In genomic region chr1:113058861-113059441, GRCh38 we compare ENCODE assay signal across 1 cellular context.
TF ChIP-seq lines count a peak whose summit lies in the region.

No MANE protein-coding gene starts in this region.

TF ChIP-seq in HepG2, 621 proteins besides CTCF, POLR2A, EP300 and RAD21 (continued from another document):
- TF ChIP-seq, protein P1, sequence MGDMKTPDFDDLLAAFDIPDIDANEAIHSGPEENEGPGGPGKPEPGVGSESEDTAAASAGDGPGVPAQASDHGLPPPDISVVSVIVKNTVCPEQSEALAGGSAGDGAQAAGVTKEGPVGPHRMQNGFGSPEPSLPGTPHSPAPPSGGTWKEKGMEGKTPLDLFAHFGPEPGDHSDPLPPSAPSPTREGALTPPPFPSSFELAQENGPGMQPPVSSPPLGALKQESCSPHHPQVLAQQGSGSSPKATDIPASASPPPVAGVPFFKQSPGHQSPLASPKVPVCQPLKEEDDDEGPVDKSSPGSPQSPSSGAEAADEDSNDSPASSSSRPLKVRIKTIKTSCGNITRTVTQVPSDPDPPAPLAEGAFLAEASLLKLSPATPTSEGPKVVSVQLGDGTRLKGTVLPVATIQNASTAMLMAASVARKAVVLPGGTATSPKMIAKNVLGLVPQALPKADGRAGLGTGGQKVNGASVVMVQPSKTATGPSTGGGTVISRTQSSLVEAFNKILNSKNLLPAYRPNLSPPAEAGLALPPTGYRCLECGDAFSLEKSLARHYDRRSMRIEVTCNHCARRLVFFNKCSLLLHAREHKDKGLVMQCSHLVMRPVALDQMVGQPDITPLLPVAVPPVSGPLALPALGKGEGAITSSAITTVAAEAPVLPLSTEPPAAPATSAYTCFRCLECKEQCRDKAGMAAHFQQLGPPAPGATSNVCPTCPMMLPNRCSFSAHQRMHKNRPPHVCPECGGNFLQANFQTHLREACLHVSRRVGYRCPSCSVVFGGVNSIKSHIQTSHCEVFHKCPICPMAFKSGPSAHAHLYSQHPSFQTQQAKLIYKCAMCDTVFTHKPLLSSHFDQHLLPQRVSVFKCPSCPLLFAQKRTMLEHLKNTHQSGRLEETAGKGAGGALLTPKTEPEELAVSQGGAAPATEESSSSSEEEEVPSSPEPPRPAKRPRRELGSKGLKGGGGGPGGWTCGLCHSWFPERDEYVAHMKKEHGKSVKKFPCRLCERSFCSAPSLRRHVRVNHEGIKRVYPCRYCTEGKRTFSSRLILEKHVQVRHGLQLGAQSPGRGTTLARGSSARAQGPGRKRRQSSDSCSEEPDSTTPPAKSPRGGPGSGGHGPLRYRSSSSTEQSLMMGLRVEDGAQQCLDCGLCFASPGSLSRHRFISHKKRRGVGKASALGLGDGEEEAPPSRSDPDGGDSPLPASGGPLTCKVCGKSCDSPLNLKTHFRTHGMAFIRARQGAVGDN (CRISPR knock-in tag; IDR thresholded peaks at IDR 0.05): peak; percentile 50
- TF ChIP-seq PHF21A (CRISPR knock-in tag; IDR thresholded peaks at IDR 0.05) (0 out of 2 replicates have a peak, but pooled peaks have one; percentile 41), LCORL (IDR thresholded peaks at IDR 0.05) (peak; percentile 81; the same call in 1 of the 2 replicates), LCORL (CRISPR knock-in tag; IDR thresholded peaks at IDR 0.05) (peak; percentile 64; the same call in 1 of the 2 replicates), ERF (CRISPR knock-in tag; IDR thresholded peaks at IDR 0.05) (peak; percentile 30; the same call in 1 of the 2 replicates), ZNF768 (CRISPR knock-in tag; IDR thresholded peaks at IDR 0.05) (no peak), KLF13 (CRISPR knock-in tag; IDR thresholded peaks at IDR 0.05) (no peak), MEIS1 (CRISPR knock-in tag; IDR thresholded peaks at IDR 0.05; ENCODE audit: borderline replicate concordance) (no peak), FOXP1 (IDR thresholded peaks at IDR 0.05) (no peak), FOXP1 (CRISPR knock-in tag; IDR thresholded peaks at IDR 0.05) (no peak), ETV5 (CRISPR knock-in tag; IDR thresholded peaks at IDR 0.05; ENCODE audit: borderline replicate concordance) (peak; percentile 41; the same call in 1 of the 2 replicates), IKZF5 (CRISPR knock-in tag; IDR thresholded peaks at IDR 0.05) (peak; percentile 19; the same call in 1 of the 2 replicates), SAP130 (CRISPR knock-in tag; IDR thresholded peaks at IDR 0.05; ENCODE audit: low read depth) (peak; percentile 61), ZNF660 (CRISPR knock-in tag; IDR thresholded peaks at IDR 0.05; ENCODE audit: borderline replicate concordance, low read depth) (no peak), ZBTB14 (CRISPR knock-in tag; IDR thresholded peaks at IDR 0.05) (no peak), REXO4 (CRISPR knock-in tag; IDR thresholded peaks at IDR 0.05; ENCODE audit: borderline replicate concordance) (no peak), ZBTB21 (CRISPR knock-in tag; IDR thresholded peaks at IDR 0.05) (no peak), ZNF496 (CRISPR knock-in tag; IDR thresholded peaks at IDR 0.05; ENCODE audit: insufficient replicate concordance) (no peak), JARID2 (CRISPR knock-in tag; IDR thresholded peaks at IDR 0.05; ENCODE audit: insufficient replicate concordance) (no peak), ZSCAN20 (CRISPR knock-in tag; IDR thresholded peaks at IDR 0.05; ENCODE audit: borderline replicate concordance) (no peak), GABPA (IDR thresholded peaks at IDR 0.05; ENCODE audit: low read depth, low read length) (no peak), GABPA (CRISPR knock-in tag; IDR thresholded peaks at IDR 0.05; ENCODE audit: low read depth) (peak; percentile 20; the same call in 1 of the 2 replicates), ZNF598 (CRISPR knock-in tag; IDR thresholded peaks at IDR 0.05; ENCODE audit: borderline replicate concordance) (no peak), PITX1 (CRISPR knock-in tag; IDR thresholded peaks at IDR 0.05) (0 out of 2 replicates have a peak, but pooled peaks have one; percentile 37), GLI4 (CRISPR knock-in tag; IDR thresholded peaks at IDR 0.05; ENCODE audit: borderline replicate concordance) (no peak), ATF3 (CRISPR knock-in tag; IDR thresholded peaks at IDR 0.05) (no peak), RARA (CRISPR knock-in tag; IDR thresholded peaks at IDR 0.05) (0 out of 2 replicates have a peak, but pooled peaks have one; percentile 27), SOX6 (IDR thresholded peaks at IDR 0.05) (no peak), SOX6 (CRISPR knock-in tag; IDR thresholded peaks at IDR 0.05) (no peak), SALL1 (CRISPR knock-in tag; IDR thresholded peaks at IDR 0.05) (peak; percentile 73), TEAD3 (CRISPR knock-in tag; optimal IDR thresholded peaks at IDR 0.05; ENCODE audit: borderline replicate concordance) (peak; percentile 34), ZMYM3 (CRISPR knock-in tag; IDR thresholded peaks at IDR 0.05) (peak; percentile 36; the same call in 1 of the 2 replicates), ZNF569 (CRISPR knock-in tag; IDR thresholded peaks at IDR 0.05; ENCODE audit: borderline replicate concordance) (no peak), ZMYM4 (CRISPR knock-in tag; IDR thresholded peaks at IDR 0.05) (0 out of 2 replicates have a peak, but pooled peaks have one; percentile 21)
- TF ChIP-seq, protein P2, sequence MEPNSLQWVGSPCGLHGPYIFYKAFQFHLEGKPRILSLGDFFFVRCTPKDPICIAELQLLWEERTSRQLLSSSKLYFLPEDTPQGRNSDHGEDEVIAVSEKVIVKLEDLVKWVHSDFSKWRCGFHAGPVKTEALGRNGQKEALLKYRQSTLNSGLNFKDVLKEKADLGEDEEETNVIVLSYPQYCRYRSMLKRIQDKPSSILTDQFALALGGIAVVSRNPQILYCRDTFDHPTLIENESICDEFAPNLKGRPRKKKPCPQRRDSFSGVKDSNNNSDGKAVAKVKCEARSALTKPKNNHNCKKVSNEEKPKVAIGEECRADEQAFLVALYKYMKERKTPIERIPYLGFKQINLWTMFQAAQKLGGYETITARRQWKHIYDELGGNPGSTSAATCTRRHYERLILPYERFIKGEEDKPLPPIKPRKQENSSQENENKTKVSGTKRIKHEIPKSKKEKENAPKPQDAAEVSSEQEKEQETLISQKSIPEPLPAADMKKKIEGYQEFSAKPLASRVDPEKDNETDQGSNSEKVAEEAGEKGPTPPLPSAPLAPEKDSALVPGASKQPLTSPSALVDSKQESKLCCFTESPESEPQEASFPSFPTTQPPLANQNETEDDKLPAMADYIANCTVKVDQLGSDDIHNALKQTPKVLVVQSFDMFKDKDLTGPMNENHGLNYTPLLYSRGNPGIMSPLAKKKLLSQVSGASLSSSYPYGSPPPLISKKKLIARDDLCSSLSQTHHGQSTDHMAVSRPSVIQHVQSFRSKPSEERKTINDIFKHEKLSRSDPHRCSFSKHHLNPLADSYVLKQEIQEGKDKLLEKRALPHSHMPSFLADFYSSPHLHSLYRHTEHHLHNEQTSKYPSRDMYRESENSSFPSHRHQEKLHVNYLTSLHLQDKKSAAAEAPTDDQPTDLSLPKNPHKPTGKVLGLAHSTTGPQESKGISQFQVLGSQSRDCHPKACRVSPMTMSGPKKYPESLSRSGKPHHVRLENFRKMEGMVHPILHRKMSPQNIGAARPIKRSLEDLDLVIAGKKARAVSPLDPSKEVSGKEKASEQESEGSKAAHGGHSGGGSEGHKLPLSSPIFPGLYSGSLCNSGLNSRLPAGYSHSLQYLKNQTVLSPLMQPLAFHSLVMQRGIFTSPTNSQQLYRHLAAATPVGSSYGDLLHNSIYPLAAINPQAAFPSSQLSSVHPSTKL (CRISPR knock-in tag; IDR thresholded peaks at IDR 0.05): 0 out of 2 replicates have a peak, but pooled peaks have one; percentile 19
- TF ChIP-seq, protein P3, sequence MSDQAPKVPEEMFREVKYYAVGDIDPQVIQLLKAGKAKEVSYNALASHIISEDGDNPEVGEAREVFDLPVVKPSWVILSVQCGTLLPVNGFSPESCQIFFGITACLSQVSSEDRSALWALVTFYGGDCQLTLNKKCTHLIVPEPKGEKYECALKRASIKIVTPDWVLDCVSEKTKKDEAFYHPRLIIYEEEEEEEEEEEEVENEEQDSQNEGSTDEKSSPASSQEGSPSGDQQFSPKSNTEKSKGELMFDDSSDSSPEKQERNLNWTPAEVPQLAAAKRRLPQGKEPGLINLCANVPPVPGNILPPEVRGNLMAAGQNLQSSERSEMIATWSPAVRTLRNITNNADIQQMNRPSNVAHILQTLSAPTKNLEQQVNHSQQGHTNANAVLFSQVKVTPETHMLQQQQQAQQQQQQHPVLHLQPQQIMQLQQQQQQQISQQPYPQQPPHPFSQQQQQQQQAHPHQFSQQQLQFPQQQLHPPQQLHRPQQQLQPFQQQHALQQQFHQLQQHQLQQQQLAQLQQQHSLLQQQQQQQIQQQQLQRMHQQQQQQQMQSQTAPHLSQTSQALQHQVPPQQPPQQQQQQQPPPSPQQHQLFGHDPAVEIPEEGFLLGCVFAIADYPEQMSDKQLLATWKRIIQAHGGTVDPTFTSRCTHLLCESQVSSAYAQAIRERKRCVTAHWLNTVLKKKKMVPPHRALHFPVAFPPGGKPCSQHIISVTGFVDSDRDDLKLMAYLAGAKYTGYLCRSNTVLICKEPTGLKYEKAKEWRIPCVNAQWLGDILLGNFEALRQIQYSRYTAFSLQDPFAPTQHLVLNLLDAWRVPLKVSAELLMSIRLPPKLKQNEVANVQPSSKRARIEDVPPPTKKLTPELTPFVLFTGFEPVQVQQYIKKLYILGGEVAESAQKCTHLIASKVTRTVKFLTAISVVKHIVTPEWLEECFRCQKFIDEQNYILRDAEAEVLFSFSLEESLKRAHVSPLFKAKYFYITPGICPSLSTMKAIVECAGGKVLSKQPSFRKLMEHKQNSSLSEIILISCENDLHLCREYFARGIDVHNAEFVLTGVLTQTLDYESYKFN (CRISPR knock-in tag; conservative IDR thresholded peaks at IDR 0.05): peak; percentile 26
- TF ChIP-seq, protein P4, sequence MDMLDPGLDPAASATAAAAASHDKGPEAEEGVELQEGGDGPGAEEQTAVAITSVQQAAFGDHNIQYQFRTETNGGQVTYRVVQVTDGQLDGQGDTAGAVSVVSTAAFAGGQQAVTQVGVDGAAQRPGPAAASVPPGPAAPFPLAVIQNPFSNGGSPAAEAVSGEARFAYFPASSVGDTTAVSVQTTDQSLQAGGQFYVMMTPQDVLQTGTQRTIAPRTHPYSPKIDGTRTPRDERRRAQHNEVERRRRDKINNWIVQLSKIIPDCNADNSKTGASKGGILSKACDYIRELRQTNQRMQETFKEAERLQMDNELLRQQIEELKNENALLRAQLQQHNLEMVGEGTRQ (IDR thresholded peaks at IDR 0.05; ENCODE audit: low read depth, low read length): no peak
- TF ChIP-seq, protein P4 (CRISPR knock-in tag; IDR thresholded peaks at IDR 0.05; ENCODE audit: borderline replicate concordance): no peak
TF ChIP-seq in HepG2: peak in this region for 21.
